26 cellular contexts compared by ENCODE assay signal in the genomic region with DNA sequence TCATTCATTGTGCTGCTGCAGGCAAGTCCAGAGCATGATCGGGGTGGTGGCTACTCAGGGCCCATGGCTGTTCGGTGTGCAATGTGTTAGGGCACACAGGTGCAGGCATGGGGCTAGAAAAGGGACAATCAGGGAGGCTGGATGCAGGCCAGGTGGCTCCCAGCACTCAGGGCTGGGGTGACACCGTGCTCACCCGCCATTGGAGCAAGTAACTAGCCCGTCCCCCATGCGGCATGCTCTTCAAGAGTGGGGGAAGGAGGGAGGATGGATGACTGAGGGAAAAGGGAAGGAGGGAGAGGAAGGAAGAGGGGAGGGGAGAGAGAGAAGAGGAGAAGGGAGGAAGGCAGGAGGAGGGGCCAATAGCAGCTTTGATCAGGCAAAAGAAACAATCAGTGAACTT.
"Had no signal": no experiment of that assay in that cellular context is flagged by ENCODE, and none has a peak within 500 bp of the region (broad histone marks: within the 10 kb centered on the region; RNA-seq: fewer than 3 reads in every experiment).

No MANE protein-coding gene starts in this region.

- FAIRE-seq: keratinocyte had no signal

- H3K4me1 ChIP-seq: heart right ventricle, left lung, lower lobe of right lung, right atrium auricular region, right lobe of liver, tibial nerve, upper lobe of left lung, vagina had no signal

- H3K27ac ChIP-seq: heart right ventricle, hepatocyte, left lung, lower lobe of right lung, ovary, right atrium auricular region, right lobe of liver, tibial nerve, upper lobe of left lung, vagina had no signal

- ATAC-seq: heart right ventricle; left cardiac atrium; left lung; lower lobe of right lung; natural killer cell; right lobe of liver; stimulated activated memory B cell treated with anti-CD40 and anti-IgM and Interleukin-4, amounts not matched to agents 10 μg/mL and 1 μg/mL and 100 μg/mL, for 72 hours had no signal

- H3K4me3 ChIP-seq: heart right ventricle, hepatocyte, left lung, lower lobe of right lung, ovary, right atrium auricular region, right lobe of liver, smooth muscle cell, tibial nerve, upper lobe of left lung, vagina had no signal

- H2AFZ ChIP-seq: hepatocyte had no signal

- H3K36me3 ChIP-seq: ovary, right atrium auricular region, right lobe of liver, vagina had no signal

- H3K4me3 Mint-ChIP-seq: naive B cell; natural killer cell; nephron progenitor cell; stimulated activated memory B cell treated with anti-CD40 and anti-IgM and Interleukin-4, amounts not matched to agents 10 μg/mL and 1 μg/mL and 100 μg/mL, for 72 hours had no signal

- H3K4me1 Mint-ChIP-seq: naive B cell; natural killer cell; nephron progenitor cell; stimulated activated memory B cell treated with anti-CD40 and anti-IgM and Interleukin-4, amounts not matched to agents 10 μg/mL and 1 μg/mL and 100 μg/mL, for 72 hours had no signal

- H3K9me3 Mint-ChIP-seq: naive B cell; natural killer cell; stimulated activated memory B cell treated with anti-CD40 and anti-IgM and Interleukin-4, amounts not matched to agents 10 μg/mL and 1 μg/mL and 100 μg/mL, for 72 hours had no signal

- DNase-seq: heart right ventricle; kidney glomerular epithelial cell; left cardiac atrium; left lung; lower lobe of right lung; mammary epithelial cell; mesenchymal stem cell; naive B cell; natural killer cell; nephron progenitor cell; ovary; right lobe of liver; stimulated activated CD4-positive, alpha-beta T cell treated with anti-CD3 and anti-CD28 coated beads, Interleukin-1b, Interleukin-23, amount 100 ng/mL, for 48 hours; stimulated activated CD4-positive, alpha-beta T cell treated with anti-CD3 and anti-CD28 coated beads, Interleukin-2, amount 100 ng/mL, for 48 hours; stimulated activated CD4-positive, alpha-beta T cell treated with anti-CD3 and anti-CD28 coated beads, Interleukin-4, amount 100 ng/mL, for 4 hours; stimulated activated CD8-positive, alpha-beta memory T cell treated with anti-CD3 and anti-CD28 coated beads, Interleukin-4, amount 100 ng/mL, for 48 hours; stimulated activated naive CD4-positive, alpha-beta T cell treated with Interleukin-2 at 50 U/mL for 16 hours; upper lobe of left lung had no signal

- H3K27me3 ChIP-seq: hepatocyte, left lung, ovary, right atrium auricular region, right lobe of liver, tibial nerve, upper lobe of left lung, vagina had no signal

- H3K9me3 ChIP-seq: heart right ventricle, left lung, lower lobe of right lung, ovary, right atrium auricular region, right lobe of liver, tibial nerve, upper lobe of left lung, vagina had no signal

- H3K27me3 Mint-ChIP-seq: progenitor cell of endocrine pancreas; stimulated activated memory B cell treated with anti-CD40 and anti-IgM and Interleukin-4, amounts not matched to agents 10 μg/mL and 1 μg/mL and 100 μg/mL, for 72 hours had no signal

- H3K79me2 ChIP-seq: hepatocyte had no signal

- H3K4me2 ChIP-seq: hepatocyte, smooth muscle cell had no signal

- H3K27ac Mint-ChIP-seq: natural killer cell; nephron progenitor cell; progenitor cell of endocrine pancreas; stimulated activated memory B cell treated with anti-CD40 and anti-IgM and Interleukin-4, amounts not matched to agents 10 μg/mL and 1 μg/mL and 100 μg/mL, for 72 hours had no signal
